ENCODE assay signal across 16 cellular contexts in the genomic region with DNA sequence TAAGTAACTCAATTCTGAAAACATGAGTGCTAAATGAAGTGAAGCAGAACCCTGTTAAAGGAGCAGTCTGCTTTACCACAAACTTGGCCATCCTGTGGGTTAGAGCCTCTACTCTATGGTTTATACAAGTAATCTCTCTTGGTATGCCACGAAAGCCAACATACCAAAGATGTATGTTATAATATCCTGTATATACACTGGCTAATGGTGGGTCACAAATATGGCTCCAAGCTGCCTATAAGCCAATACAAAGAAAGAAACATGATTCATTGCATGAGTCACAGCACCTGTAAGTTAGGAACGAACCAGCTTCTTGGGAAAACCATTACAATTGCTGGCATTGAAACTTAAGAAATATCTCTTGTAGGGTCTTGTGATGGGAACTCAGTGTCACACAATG. TPM values are rescaled to one million over a fixed set of nuclear protein-coding genes. Genes with fewer than 3 reads are reported as not detected.
DNase-seq lines count a peak whose midpoint lies in the region; ATAC-seq, FAIRE-seq and TF ChIP-seq lines count a peak whose summit lies in the region.
"Had no signal": no experiment of that assay in that cellular context is flagged by ENCODE, and none has a peak within 500 bp of the region (broad histone marks: within the 10 kb centered on the region; RNA-seq: fewer than 3 reads in every experiment).

No MANE protein-coding gene starts in this region.

- no peaks in the 10 kb centered on the region for H3K36me3 Mint-ChIP-seq in GM23338 (ENCODE audit: low read depth)

- no peak for FAIRE-seq in bronchial epithelial cell (lab: Jason Lieb, UNC)
- FAIRE-seq: A204.1 had no signal

- H4K20me1 ChIP-seq in SK-N-SH (ENCODE audit: insufficient read depth) (no peaks in the 10 kb centered on the region), GM23338 (replicated peaks; ENCODE audit: insufficient read depth) (no peaks in the 10 kb centered on the region)

- no peak overlapping the region for H3K9ac ChIP-seq in SK-N-SH

- no peak for TF ChIP-seq CTCF in SK-N-SH (IDR thresholded peaks at IDR 0.05)
- TF ChIP-seq CTCF in bronchial epithelial cell (IDR thresholded peaks at IDR 0.05; ENCODE audit: insufficient read depth, low read length, severe bottlenecking): no peak
- no peak for TF ChIP-seq CTCF in GM23338 (conservative IDR thresholded peaks at IDR 0.05; ENCODE audit: low read depth in 2 of 2)

- no peak for DNase-seq in SK-N-SH
- DNase-seq in RPMI7951 (ENCODE audit: low read depth): peak; percentile 71
- DNase-seq in bronchial epithelial cell (ENCODE audit: low read depth): peak; percentile 93
- peak; percentile 74 for DNase-seq in renal cortical epithelial cell (ENCODE audit: low read depth)
- DNase-seq in SK-N-DZ (ENCODE audit: low spot score): no peak
- DNase-seq in NCI-H345 treated with DMSO at 0.1 percent for 48 hours (lab: John Stamatoyannopoulos, UW; ENCODE audit: unreplicated experiment): no peak
- no peak for DNase-seq in GM23338 (ENCODE audit: low spot score)
- DNase-seq: Caco-2; caudate nucleus; occipital lobe; stimulated activated CD4-positive, alpha-beta T cell treated with anti-CD3 and anti-CD28 coated beads, Interleukin-12 subunit alpha, Interleukin-12 subunit beta, amount 100 ng/mL, for 4 hours; upper lobe of right lung had no signal

- no peak for TF ChIP-seq RAD21 in SK-N-SH (IDR thresholded peaks at IDR 0.05; ENCODE audit: low read length)

- H3K79me2 ChIP-seq in SK-N-SH (ENCODE audit: insufficient read depth) (peaks cover 9% of the 10 kb centered on the region; the same call in 1 of the 2 replicates), GM23338 (replicated peaks; ENCODE audit: insufficient read depth) (no peaks in the 10 kb centered on the region)

- WGBS in SK-N-SH (ENCODE audit: low lambda C conversion rate): 49% methylated on average over 2 of the region's 2 CpGs

- H3K27me3 Mint-ChIP-seq in GM23338 (ENCODE audit: insufficient read depth, low read depth, poor library complexity): peaks cover 1% of the 10 kb centered on the region

- no peaks in the 10 kb centered on the region for H3K4me1 Mint-ChIP-seq in GM23338

- no peaks in the 10 kb centered on the region for H3K9me3 ChIP-seq in SK-N-SH
- H3K9me3 ChIP-seq: Caco-2, SJCRH30, upper lobe of right lung had no signal

- H3K27ac Mint-ChIP-seq in GM23338: no peak overlapping the region

- H3K4me2 ChIP-seq in SK-N-SH (0 out of 2 replicates have a peak overlapping the region, but pooled peaks have one; percentile 5), GM23338 (no peak overlapping the region)

- TF ChIP-seq EP300 in SK-N-SH (IDR thresholded peaks at IDR 0.05; ENCODE audit: borderline replicate concordance in 1 of 2, low read depth in 1 of 2, low read length in 1 of 2): no peak

- H3K4me3 Mint-ChIP-seq in GM23338: no peak overlapping the region

- no peak overlapping the region for H2AFZ ChIP-seq in SK-N-SH (ENCODE audit: low read depth)
- no peak overlapping the region for H2AFZ ChIP-seq in GM23338

- ATAC-seq in SK-N-SH treated with all-trans-retinoic acid at 6 μM for 48 hours (no peak; the same call in 2 of the 3 replicates), GM23338 (no peak)
- ATAC-seq: upper lobe of right lung had no signal

- POLR2A ChIA-PET in SK-N-SH (lab: Yijun Ruan, JAX): no interaction called here

- peaks cover 34 to 73% of the 10 kb centered on the region in 2 experiments for H3K36me3 ChIP-seq in SK-N-SH (replicated peaks in 1 of 2; ENCODE audit: control insufficient read depth in 1 of 2, insufficient read depth in 2 of 2, low read length in 1 of 2)
- peaks cover 5% of the 10 kb centered on the region for H3K36me3 ChIP-seq in bronchial epithelial cell (ENCODE audit: control insufficient read depth, insufficient read depth, low read length)
- H3K36me3 ChIP-seq in GM23338 (ENCODE audit: insufficient read depth): no peaks in the 10 kb centered on the region

- H3K9me2 ChIP-seq in SK-N-SH (no peaks in the 10 kb centered on the region), GM23338 (ENCODE audit: insufficient read depth) (no peaks in the 10 kb centered on the region)

- no peak overlapping the region for H3K4me3 ChIP-seq in SK-N-SH (ENCODE audit: low read depth in 2 of 2, low read length in 1 of 2)
- H3K4me3 ChIP-seq in bronchial epithelial cell (ENCODE audit: low read depth, low read length): no peak overlapping the region
- no peak overlapping the region for H3K4me3 ChIP-seq in GM23338
- H3K4me3 ChIP-seq: SJCRH30, upper lobe of right lung had no signal

- CTCF ChIA-PET in SK-N-SH (lab: Yijun Ruan, JAX): interaction anchor here (1.0 to 6.2 kb wide), 5 partner anchors 99 to 315 kb away, joined by 5 to 113 read pairs (median 24); partner anchors contain the start of gene TPBGL

- peaks cover 28% of the 10 kb centered on the region for H3F3A ChIP-seq in SK-N-SH (replicated peaks; ENCODE audit: insufficient read depth)
- no peaks in the 10 kb centered on the region for H3F3A ChIP-seq in GM23338 (replicated peaks; ENCODE audit: low read depth)

- H3K27ac ChIP-seq in SK-N-SH (ENCODE audit: low read depth in 2 of 2, low read length in 1 of 2) (peak overlapping the region in 1 of 2 experiments; percentile 66; a peak in 2 of 4 replicates), GM23338 (ENCODE audit: low read depth) (no peak overlapping the region)
- H3K27ac ChIP-seq: SJCRH30, upper lobe of right lung, VCaP had no signal

- H3K9me3 Mint-ChIP-seq in GM23338: no peaks in the 10 kb centered on the region

- H3K27me3 ChIP-seq in SK-N-SH (ENCODE audit: insufficient read depth) (no peaks in the 10 kb centered on the region), bronchial epithelial cell (ENCODE audit: control insufficient read depth, insufficient read depth, low read length) (no peaks in the 10 kb centered on the region), GM23338 (ENCODE audit: insufficient read depth) (no peaks in the 10 kb centered on the region)
- H3K27me3 ChIP-seq: SJCRH30, upper lobe of right lung had no signal

- H3K4me1 ChIP-seq in SK-N-SH (ENCODE audit: control insufficient read depth in 1 of 2, insufficient read depth in 2 of 2, low read depth in 1 of 2, low read length in 1 of 2): peaks cover 15 to 21% of the 10 kb centered on the region in 2 experiments; a peak in 3 of 4 replicates
- no peaks in the 10 kb centered on the region for H3K4me1 ChIP-seq in GM23338 (ENCODE audit: insufficient read depth)
- H3K4me1 ChIP-seq: Caco-2, upper lobe of right lung had no signal

TF ChIP-seq in SK-N-SH, 30 proteins besides CTCF, POLR2A, EP300 and RAD21 (continues in another document):
- no peak for TF ChIP-seq NRF1 (IDR thresholded peaks at IDR 0.05; ENCODE audit: low read depth, low read length)
- no peak for TF ChIP-seq ELF1 (IDR thresholded peaks at IDR 0.05)
- TF ChIP-seq GATA2 (CRISPR knock-in tag; IDR thresholded peaks at IDR 0.05): no peak
- TF ChIP-seq TCF12 (IDR thresholded peaks at IDR 0.05): peak; percentile 45
- TF ChIP-seq CHD2 (IDR thresholded peaks at IDR 0.05; ENCODE audit: low read length, partially characterized antibody): no peak

TF ChIP-seq in SK-N-SH treated with all-trans-retinoic acid at 6 μM for 48 hours, 23 proteins besides CTCF, POLR2A, EP300 and RAD21 (continues in another document):
- TF ChIP-seq RARB (CRISPR knock-in tag; IDR thresholded peaks at IDR 0.05) (no peak), ZNF8 (CRISPR knock-in tag; IDR thresholded peaks at IDR 0.05) (no peak), ZNF70 (CRISPR knock-in tag; IDR thresholded peaks at IDR 0.05) (no peak), ARNTL (CRISPR knock-in tag; IDR thresholded peaks at IDR 0.05; ENCODE audit: borderline replicate concordance, low read depth) (no peak), OSR1 (CRISPR knock-in tag; IDR thresholded peaks at IDR 0.05) (no peak), ZNF565 (CRISPR knock-in tag; conservative IDR thresholded peaks at IDR 0.05; ENCODE audit: low read depth) (no peak)

RNA-seq across cellular contexts. Expression of gene XRRA1, which starts 16.1 kb away (rescaled TPM):
- polyA plus RNA-seq in SK-N-SH (2012; rRNA removed) (12.9 and 13.0 TPM in 2 replicates), GM23338 (2016; fragmentation: Nextera tagmentation; extraction: Ambion mirVana) (4.3 and 5.4 TPM in 2 replicates)
- 8.0 and 10.2 TPM in 2 replicates for polyA plus RNA-seq in SK-N-SH (2012; cell fraction: cytosol; rRNA removed)
- polyA plus RNA-seq in SK-N-SH (2012; cell fraction: nucleus; rRNA removed): 24.0 and 29.6 TPM in 2 replicates
- total RNA-seq in RPMI7951 (2014; rRNA removed; shearing (Covaris generic)): 14.3 and 14.9 TPM in 2 replicates
- total RNA-seq in bronchial epithelial cell (8.1 and 10.8 TPM in 2 replicates), renal cortical epithelial cell (7.3 and 37.0 TPM in 2 replicates)
- polyA plus RNA-seq in SK-N-DZ (2014; cell fraction: cytosol; rRNA removed): 13.5 and 14.1 TPM in 2 replicates
- polyA plus RNA-seq in SK-N-DZ (2014; cell fraction: nucleus; rRNA removed): 9.6 and 17.8 TPM in 2 replicates
- total RNA-seq in GM23338 (2014; rRNA removed; shearing (Covaris generic)): 3.0 and 4.9 TPM in 2 replicates

RNA-seq across cellular contexts. Expression of gene SPCS2, which starts 16.3 kb away (rescaled TPM):
- polyA plus RNA-seq in SK-N-SH (2012; rRNA removed) (47.3 and 49.1 TPM in 2 replicates), GM23338 (2016; fragmentation: Nextera tagmentation; extraction: Ambion mirVana) (329 and 334 TPM in 2 replicates)
- 61.4 and 77.4 TPM in 2 replicates for polyA plus RNA-seq in SK-N-SH (2012; cell fraction: cytosol; rRNA removed)
- polyA plus RNA-seq in SK-N-SH (2012; cell fraction: nucleus; rRNA removed): 19.4 and 38.4 TPM in 2 replicates
- 32.6 and 34.7 TPM in 2 replicates for total RNA-seq in RPMI7951 (2014; rRNA removed; shearing (Covaris generic))
- total RNA-seq in bronchial epithelial cell (14.7 and 29.8 TPM in 2 replicates), renal cortical epithelial cell (17.0 and 46.3 TPM in 2 replicates)
- 26.9 and 213 TPM in 2 replicates for polyA plus RNA-seq in SK-N-DZ (2014; cell fraction: cytosol; rRNA removed)
- polyA plus RNA-seq in SK-N-DZ (2014; cell fraction: nucleus; rRNA removed): 22.5 and 149 TPM in 2 replicates
- total RNA-seq in GM23338 (2014; rRNA removed; shearing (Covaris generic)): 70.0 and 115 TPM in 2 replicates

RNA-seq across cellular contexts. Expression of gene NEU3, which starts 55.9 kb away (rescaled TPM):
- polyA plus RNA-seq in SK-N-SH (2012; rRNA removed): 5.7 and 8.6 TPM in 2 replicates
- polyA plus RNA-seq in SK-N-SH (2012; cell fraction: cytosol; rRNA removed): 2.8 and 4.6 TPM in 2 replicates
- polyA plus RNA-seq in SK-N-SH (2012; cell fraction: nucleus; rRNA removed): 17.5 and 24.2 TPM in 2 replicates
- 5.5 and 5.9 TPM in 2 replicates for total RNA-seq in RPMI7951 (2014; rRNA removed; shearing (Covaris generic))
- total RNA-seq in bronchial epithelial cell: 5.6 and 8.7 TPM in 2 replicates
- 9.9 and 18.4 TPM in 2 replicates for total RNA-seq in renal cortical epithelial cell
- 13.5 and 19.4 TPM in 2 replicates for polyA plus RNA-seq in SK-N-DZ (2014; cell fraction: cytosol; rRNA removed)
- polyA plus RNA-seq in SK-N-DZ (2014; cell fraction: nucleus; rRNA removed): 12.5 and 13.2 TPM in 2 replicates
- total RNA-seq in GM23338 (2014; rRNA removed; shearing (Covaris generic)): 23.4 and 25.9 TPM in 2 replicates
- 2.8 TPM in 2 replicates for polyA plus RNA-seq in GM23338 (2016; fragmentation: Nextera tagmentation; extraction: Ambion mirVana)

Comparison
In these comparisons a context has a peak if more than half of its experiments do, and no peak if none do; other contexts are left out.
1. DNase-seq: peak in RPMI7951 (single experiment), bronchial epithelial cell (single experiment) and renal cortical epithelial cell (single experiment); none in SK-N-SH (single experiment), SK-N-DZ (single experiment), NCI-H345 treated with DMSO at 0.1 percent for 48 hours (single experiment) and GM23338 (single experiment).